Comparison of ENCODE assay signal across 15 cellular contexts in the genomic region with DNA sequence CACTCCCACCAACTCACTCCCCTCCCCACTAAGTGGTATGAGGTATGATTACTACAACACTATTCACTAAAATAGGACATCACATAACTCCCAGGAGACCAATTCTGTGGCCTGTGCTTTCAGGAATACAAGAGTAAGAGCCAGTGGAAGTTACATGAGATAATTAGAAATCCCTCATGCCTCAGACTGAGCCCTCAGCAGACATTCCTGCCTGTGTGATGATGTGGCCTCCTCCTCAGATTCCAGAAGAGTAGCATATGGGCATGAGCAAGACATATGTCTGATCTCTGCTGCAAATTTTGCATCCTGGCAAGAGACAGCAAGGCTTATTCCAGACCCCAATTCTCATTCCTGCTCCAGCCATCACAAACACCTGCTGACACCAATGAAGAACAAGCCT. TPM values are rescaled to one million over a fixed set of nuclear protein-coding genes. Genes with fewer than 3 reads are reported as not detected.
A peak's percentile ranks its signal among the peaks of the same experiment; 100 is the strongest.
DNase-seq lines count a peak whose midpoint lies in the region; ATAC-seq and TF ChIP-seq lines count a peak whose summit lies in the region.
"Had no signal": no experiment of that assay in that cellular context is flagged by ENCODE, and none has a peak within 500 bp of the region (broad histone marks: within the 10 kb centered on the region; RNA-seq: fewer than 3 reads in every experiment).

No MANE protein-coding gene starts in this region.

- H2AFZ ChIP-seq in IMR-90 (replicated peaks; ENCODE audit: low read length, poor library complexity): no peak overlapping the region

- dilution Hi-C loops in IMR-90 (cut with HindIII; ENCODE audit: low sequenced_read_pairs, unreplicated experiment): no loop called here

- H3K9me3 Mint-ChIP-seq in mesothelial cell of epicardium: peaks cover 12% of the 10 kb centered on the region
- peaks cover 3 to 10% (median 8%) of the 10 kb centered on the region in 3 donors for H3K9me3 Mint-ChIP-seq in T-cell
- H3K9me3 Mint-ChIP-seq in naive thymus-derived CD8-positive, alpha-beta T cell: peaks cover 0 to 12% (median 10%) of the 10 kb centered on the region in 9 donors

- H4K20me1 ChIP-seq in IMR-90 (ENCODE audit: insufficient read depth, low read length): no peaks in the 10 kb centered on the region
- H4K20me1 ChIP-seq: BLaER1 treated with 17β-estradiol and CSF1 and Interleukin-3, amounts not matched to agents 10 nM and 100 nM had no signal

- peak overlapping the region; percentile 36; the same call in 1 of the 2 replicates for H3K23ac ChIP-seq in IMR-90 (ENCODE audit: low read depth, low read length)

- peaks cover 48% of the 10 kb centered on the region for H3K4me1 Mint-ChIP-seq in mesothelial cell of epicardium
- no peaks in the 10 kb centered on the region for H3K4me1 Mint-ChIP-seq in T-cell
- H3K4me1 Mint-ChIP-seq in naive thymus-derived CD8-positive, alpha-beta T cell: peaks cover 0 to 1% (median 0%) of the 10 kb centered on the region in 4 donors

- H3K14ac ChIP-seq in IMR-90 (replicated peaks; ENCODE audit: low read depth, low read length): peak overlapping the region; percentile 24

- no peak overlapping the region for H3K56ac ChIP-seq in IMR-90 (ENCODE audit: extremely low read depth, insufficient read depth, low read length)

- H3K27ac ChIP-seq in IMR-90 (ENCODE audit: insufficient read depth, low read length): 0 out of 2 replicates have a peak overlapping the region, but pooled peaks have one; percentile 5
- H3K27ac ChIP-seq in adrenal gland: no peak overlapping the region
- H3K27ac ChIP-seq: BLaER1 treated with 17β-estradiol and CSF1 and Interleukin-3, amounts not matched to agents 10 nM and 100 nM; upper lobe of left lung; WERI-Rb-1 had no signal

- no peaks in the 10 kb centered on the region for H3K79me1 ChIP-seq in IMR-90 (ENCODE audit: low read depth in 1 of 2, low read length in 2 of 2)

- H4K91ac ChIP-seq in IMR-90 (ENCODE audit: insufficient read depth, low read depth, low read length): 0 out of 2 replicates have a peak overlapping the region, but pooled peaks have one; percentile 50

- H3K36me3 ChIP-seq in IMR-90 (ENCODE audit: control insufficient read depth, insufficient read depth, low read length) (no peaks in the 10 kb centered on the region), adrenal gland (replicated peaks in 1 of 2) (no peaks in the 10 kb centered on the region)
- H3K36me3 ChIP-seq: BLaER1 treated with 17β-estradiol and CSF1 and Interleukin-3, amounts not matched to agents 10 nM and 100 nM; upper lobe of left lung; WERI-Rb-1 had no signal

- H3K27me3 ChIP-seq in IMR-90 (ENCODE audit: control insufficient read depth, insufficient read depth, low read length) (no peaks in the 10 kb centered on the region), adrenal gland (no peaks in the 10 kb centered on the region)
- H3K27me3 ChIP-seq: BLaER1 treated with 17β-estradiol and CSF1 and Interleukin-3, amounts not matched to agents 10 nM and 100 nM; upper lobe of left lung had no signal

- DNase-seq in AG20443 (ENCODE audit: low spot score) (peak; percentile 67), IMR-90 (peak; percentile 74), cerebellum (ENCODE audit: low spot score) (peak; percentile 40), mesothelial cell of epicardium (ENCODE audit: low spot score in 2 of 2, unreplicated experiment in 2 of 2) (no peak), adrenal gland (no peak), T-cell (no peak), 8988T (no peak)
- no peak for DNase-seq in naive thymus-derived CD8-positive, alpha-beta T cell
- DNase-seq: activated naive CD4-positive, alpha-beta T cell treated with anti-CD3 and anti-CD28 coated beads for 36 hours; Kasumi-1; midbrain; NCI-H2029; upper lobe of left lung; WERI-Rb-1 had no signal

- intact Hi-C loops in IMR-90 (cut with micrococcal nuclease): no loop called here
- intact Hi-C loops in adrenal gland (cut with DNase I): no loop called here

- peak overlapping the region; percentile 13; the same call in 1 of the 2 replicates for H2AK5ac ChIP-seq in IMR-90 (ENCODE audit: low read depth, low read length)

- peak overlapping the region; percentile 87 for H2BK120ac ChIP-seq in IMR-90 (ENCODE audit: low read depth, low read length)

- H2BK20ac ChIP-seq in IMR-90 (ENCODE audit: low read depth, low read length): peak overlapping the region; percentile 85

- peak overlapping the region; percentile 53 for H2BK5ac ChIP-seq in IMR-90 (ENCODE audit: low read depth, low read length, poor library complexity, severe bottlenecking)

- ATAC-seq in IMR-90 (ENCODE audit: low read depth) (peak; percentile 71), T-cell (replicated peaks in 1 of 4) (no peak)
- ATAC-seq in naive thymus-derived CD8-positive, alpha-beta T cell: no peak

- H2BK15ac ChIP-seq in IMR-90 (ENCODE audit: low read depth, low read length): peak overlapping the region; percentile 14; the same call in 1 of the 3 replicates

- TF ChIP-seq CTCF in IMR-90 (conservative IDR thresholded peaks at IDR 0.05; ENCODE audit: low read depth, low read length): no peak
- TF ChIP-seq CTCF in mesothelial cell of epicardium (IDR thresholded peaks at IDR 0.05; ENCODE audit: unreplicated experiment): no peak
- TF ChIP-seq CTCF in adrenal gland (IDR thresholded peaks at IDR 0.05): no peak

- no peak overlapping the region for H3K9ac ChIP-seq in IMR-90 (ENCODE audit: low read depth, low read length)
- H3K9ac ChIP-seq: BLaER1 treated with 17β-estradiol and CSF1 and Interleukin-3, amounts not matched to agents 10 nM and 100 nM had no signal

- TF ChIP-seq POLR2A in IMR-90 (IDR thresholded peaks at IDR 0.05; ENCODE audit: low read depth, low read length): no peak
- TF ChIP-seq POLR2A in adrenal gland (IDR thresholded peaks at IDR 0.05): no peak

- peak overlapping the region; percentile 23; the same call in 1 of the 2 replicates for H4K5ac ChIP-seq in IMR-90 (ENCODE audit: low read depth, low read length)

- CTCF ChIA-PET in IMR-90 (lab: Yijun Ruan, JAX) (no interaction called here), T-cell (lab: Charles Lee) (no interaction called here)

- no peak overlapping the region for H3K4me3 ChIP-seq in IMR-90 (ENCODE audit: insufficient read depth, low read depth, low read length)
- no peak overlapping the region for H3K4me3 ChIP-seq in adrenal gland
- H3K4me3 ChIP-seq: BLaER1 treated with 17β-estradiol and CSF1 and Interleukin-3, amounts not matched to agents 10 nM and 100 nM; upper lobe of left lung had no signal

- POLR2A ChIA-PET in IMR-90 (lab: Charles Lee; ENCODE audit: unreplicated experiment): no interaction called here
- POLR2A ChIA-PET in T-cell (lab: Charles Lee): no interaction called here
- POLR2A ChIA-PET in naive thymus-derived CD8-positive, alpha-beta T cell (lab: Charles Lee): no interaction called here

- BruUV-seq in IMR-90 (replicated peaks; lab: Mats Ljungman, UMichigan): no TSS peak

- peak overlapping the region; percentile 33; the same call in 1 of the 2 replicates for H3K18ac ChIP-seq in IMR-90 (ENCODE audit: low read depth, low read length)

- peak overlapping the region; percentile 6; the same call in 1 of the 2 replicates for H3K4me2 ChIP-seq in IMR-90 (ENCODE audit: low read depth, low read length)

- 0 out of 4 replicates have a peak overlapping the region, but pooled peaks have one; percentile 8 to 41 for H4K8ac ChIP-seq in IMR-90 (ENCODE audit: low read depth in 2 of 2, low read length in 2 of 2)

- in situ Hi-C loops in IMR-90 (cut with MboI; ENCODE audit: low sequenced_read_pairs): no loop called here

- H3K36me3 Mint-ChIP-seq in mesothelial cell of epicardium: no peaks in the 10 kb centered on the region
- no peaks in the 10 kb centered on the region for H3K36me3 Mint-ChIP-seq in T-cell
- H3K36me3 Mint-ChIP-seq in naive thymus-derived CD8-positive, alpha-beta T cell: peaks cover 0 to 12% (median 0%) of the 10 kb centered on the region in 3 donors

- no peak overlapping the region for H2AK9ac ChIP-seq in IMR-90 (replicated peaks; ENCODE audit: low read depth, low read length, poor library complexity)

- H3K27me3 Mint-ChIP-seq in mesothelial cell of epicardium (ENCODE audit: low read depth) (no peaks in the 10 kb centered on the region), T-cell (no peaks in the 10 kb centered on the region)
- peaks cover 0 to 16% (median 1%) of the 10 kb centered on the region in 5 donors for H3K27me3 Mint-ChIP-seq in naive thymus-derived CD8-positive, alpha-beta T cell

- H3K9me3 ChIP-seq in IMR-90 (ENCODE audit: control insufficient read depth, insufficient read depth, low read length) (no peaks in the 10 kb centered on the region), adrenal gland (replicated peaks in 1 of 3) (no peaks in the 10 kb centered on the region)
- H3K9me3 ChIP-seq: upper lobe of left lung had no signal

- TF ChIP-seq RAD21 in IMR-90 (IDR thresholded peaks at IDR 0.05; ENCODE audit: low read length): no peak

- peak overlapping the region; percentile 80 for H3K27ac Mint-ChIP-seq in mesothelial cell of epicardium
- no peak overlapping the region for H3K27ac Mint-ChIP-seq in T-cell
- no peak overlapping the region for H3K27ac Mint-ChIP-seq in naive thymus-derived CD8-positive, alpha-beta T cell
- H3K27ac Mint-ChIP-seq: activated naive CD4-positive, alpha-beta T cell treated with anti-CD3 and anti-CD28 coated beads for 36 hours had no signal

- H3K4me3 Mint-ChIP-seq in mesothelial cell of epicardium: no peak overlapping the region
- no peak overlapping the region for H3K4me3 Mint-ChIP-seq in T-cell
- H3K4me3 Mint-ChIP-seq in naive thymus-derived CD8-positive, alpha-beta T cell: no peak overlapping the region
- H3K4me3 Mint-ChIP-seq: activated naive CD4-positive, alpha-beta T cell treated with anti-CD3 and anti-CD28 coated beads for 36 hours had no signal

- H3K9me1 ChIP-seq in IMR-90 (ENCODE audit: insufficient read depth, low read length): peaks cover 4% of the 10 kb centered on the region; the same call in 1 of the 2 replicates

- H3K4ac ChIP-seq in IMR-90 (ENCODE audit: low read depth, low read length): peak overlapping the region; percentile 63

- H3K4me1 ChIP-seq in IMR-90 (ENCODE audit: control insufficient read depth, insufficient read depth, low read length): peaks cover 19% of the 10 kb centered on the region
- H3K4me1 ChIP-seq in adrenal gland (replicated peaks in 1 of 2): peaks cover 0 to 14% of the 10 kb centered on the region in 2 donors
- H3K4me1 ChIP-seq: upper lobe of left lung had no signal

TF ChIP-seq in IMR-90, 13 proteins besides CTCF, POLR2A, EP300 and RAD21 (continues in another document):
- TF ChIP-seq MAFK (IDR thresholded peaks at IDR 0.05; ENCODE audit: low read depth, low read length): no peak
- TF ChIP-seq MXI1 (IDR thresholded peaks at IDR 0.05; ENCODE audit: borderline replicate concordance, low read depth, low read length): no peak

RNA-seq across cellular contexts. Expression of a gene that starts 46.0 kb away (rescaled TPM):
- total RNA-seq in IMR-90 (2012; rRNA removed): 2.8 and 3.4 TPM in 2 replicates
- 3.6 and 4.2 TPM in 2 replicates for polyA plus RNA-seq in IMR-90 (2012; rRNA removed)
- polyA plus RNA-seq in IMR-90 (2012; cell fraction: cytosol; rRNA removed): 2.7 and 4.8 TPM in 2 replicates
- 1.5 and 3.2 TPM in 2 replicates for polyA plus RNA-seq in IMR-90 (2012; cell fraction: nucleus; rRNA removed; ENCODE audit: low replicate concordance)
- total RNA-seq in cerebellum: 1.9 TPM
- total RNA-seq in mesothelial cell of epicardium: 27.6 to 35.2 TPM (median 34.2 TPM) in 3 replicates
- 10 to 100 TPM in 6 of 8 donors, 1 to 10 TPM in 2; 2.2 to 37.0 (median 19.4) TPM for total RNA-seq in adrenal gland
- 10 to 100 TPM in 2 of 3 donors, 1 to 10 TPM in 1; 4.6 to 25.6 (median 24.6) TPM for polyA plus RNA-seq in adrenal gland
- total RNA-seq in T-cell: 1 to 10 TPM in 1 of 5 donors, under 1 TPM in 3, not detected in 1; 0.21 to 1.1 (median 0.61) TPM
- total RNA-seq in naive thymus-derived CD8-positive, alpha-beta T cell: under 1 TPM; 0.44 to 0.62 TPM
- polyA plus RNA-seq in naive thymus-derived CD8-positive, alpha-beta T cell: not detected
- total RNA-seq: activated naive CD4-positive, alpha-beta T cell treated with anti-CD3 and anti-CD28 coated beads for 36 hours had no signal

Comparison
In these comparisons a context has a peak if more than half of its experiments do, and no peak if none do; other contexts are left out.
1. DNase-seq: peak in AG20443 (single experiment), IMR-90 (single experiment) and cerebellum (single experiment); none in mesothelial cell of epicardium (0 of 2), adrenal gland (0 of 7), T-cell (0 of 34), 8988T (single experiment) and naive thymus-derived CD8-positive, alpha-beta T cell (0 of 10).